In the genomic region with DNA sequence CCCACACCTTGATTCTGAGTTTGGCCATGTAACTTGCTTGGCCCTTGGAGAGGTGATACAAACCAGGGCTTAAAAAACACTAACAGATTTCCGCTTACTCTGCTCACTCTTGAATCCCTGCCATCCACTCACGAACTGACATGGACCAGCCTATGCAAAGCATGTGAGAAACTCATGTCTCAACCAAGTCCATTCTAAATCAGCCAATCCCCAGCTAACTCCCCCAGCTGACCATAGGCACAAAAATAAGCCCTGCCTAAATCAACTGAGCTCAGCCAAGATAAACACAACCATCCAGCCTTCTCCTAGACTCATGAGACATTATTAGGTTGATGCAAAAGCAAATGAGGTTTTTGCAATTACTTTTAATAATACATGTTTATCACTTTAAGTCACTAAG, we compare ENCODE assay signal across 18 cellular contexts.
DNase-seq lines count a peak whose midpoint lies in the region; ATAC-seq and TF ChIP-seq lines count a peak whose summit lies in the region.
"Had no signal": no experiment of that assay in that cellular context is flagged by ENCODE, and none has a peak within 500 bp of the region (broad histone marks: within the 10 kb centered on the region; RNA-seq: fewer than 3 reads in every experiment).

No MANE protein-coding gene starts in this region.

- POLR2A ChIA-PET in HEK293T (lab: Yijun Ruan, JAX) = no interaction called here

- WGBS in neuronal stem cell (ENCODE audit: extremely low coverage in 2 of 2, insufficient read length in 2 of 2, insufficient replicate concordance in 1 of 2), 2 donors = no CpG with 5 or more reads among the region's 2 CpGs

- no peak overlapping the region for H4K8ac ChIP-seq in neuronal stem cell (ENCODE audit: low read depth, low read length)

- H4K91ac ChIP-seq in neuronal stem cell (ENCODE audit: low read depth, low read length, poor library complexity) = no peak overlapping the region

- H3K4ac ChIP-seq in neuronal stem cell (ENCODE audit: low read length) = no peak overlapping the region

- H3K4me2 ChIP-seq in neuronal stem cell (ENCODE audit: insufficient read depth, low read length, poor library complexity, severe bottlenecking) = no peak overlapping the region
- H3K4me2 ChIP-seq: BLaER1 had no signal

- no peak overlapping the region for H2BK120ac ChIP-seq in neuronal stem cell (ENCODE audit: low read depth, low read length)

- no peaks in the 10 kb centered on the region for H3K36me3 ChIP-seq in neuronal stem cell (replicated peaks in 1 of 2; ENCODE audit: control insufficient read depth in 2 of 2, insufficient read depth in 2 of 2, low read length in 2 of 2)
- H3K36me3 ChIP-seq: BLaER1 had no signal

- peaks cover 0 to 8% of the 10 kb centered on the region in 2 donors for H3K4me1 ChIP-seq in neuronal stem cell (ENCODE audit: control insufficient read depth in 2 of 2, insufficient read depth in 1 of 2, low read depth in 1 of 2, low read length in 2 of 2)
- H3K4me1 ChIP-seq: BLaER1 had no signal

- no peak overlapping the region for H2BK12ac ChIP-seq in neuronal stem cell (ENCODE audit: low read length)

- no peak overlapping the region for H3K18ac ChIP-seq in neuronal stem cell (ENCODE audit: low read length)

- intact Hi-C loops in left ventricle myocardium superior (cut with micrococcal nuclease) (no loop called here), Right ventricle myocardium inferior (cut with DNase I) (loop anchor here (10.0 kb wide), 1 partner anchor 343 kb away; no protein-coding TSS in a partner anchor)

- no peak overlapping the region for H3K27ac ChIP-seq in neuronal stem cell (replicated peaks; ENCODE audit: low read length)
- H3K27ac ChIP-seq: BLaER1 had no signal

- DNase-seq in left ventricle myocardium superior (no peak), Right ventricle myocardium inferior (ENCODE audit: missing footprints) (no peak), fibroblast of peridontal ligament (ENCODE audit: extremely low read depth) (peak; percentile 10), left lobe of liver (ENCODE audit: low spot score) (peak; percentile 78), HEK293T (ENCODE audit: extremely low spot score) (no peak), NCI-H1092 treated with DMSO at 0.1 percent for 48 hours (lab: John Stamatoyannopoulos, UW) (no peak), neuronal stem cell (ENCODE audit: low spot score) (no peak), COR-L47 (lab: John Stamatoyannopoulos, UW) (no peak)
- DNase-seq: DND-41, GF-D8, GOT3, KBM-7, NCI-H1436 treated with DMSO at 0.1 percent for 48 hours, NCI-H2029 treated with DMSO at 0.1 percent for 48 hours, NCI-H510A, NCI-H774, PC-3 had no signal

- H3K23ac ChIP-seq in neuronal stem cell (ENCODE audit: low read depth, low read length, poor library complexity) = no peak overlapping the region

- H2BK15ac ChIP-seq in neuronal stem cell (ENCODE audit: low read length) = no peak overlapping the region

- peak; percentile 36 for ATAC-seq in left ventricle myocardium superior
- ATAC-seq in Right ventricle myocardium inferior = no peak
- ATAC-seq in left lobe of liver = peak; percentile 92
- ATAC-seq: PC-3 had no signal

- H3K4me3 ChIP-seq in neuronal stem cell (ENCODE audit: low read length in 2 of 2) = no peak overlapping the region
- H3K4me3 ChIP-seq: BLaER1 had no signal

- H3K79me1 ChIP-seq in neuronal stem cell (ENCODE audit: low read depth, low read length) = no peaks in the 10 kb centered on the region

- no peaks in the 10 kb centered on the region for H3K27me3 ChIP-seq in neuronal stem cell (ENCODE audit: control insufficient read depth in 3 of 3, insufficient read depth in 3 of 3, low read depth in 1 of 3, low read length in 3 of 3)
- H3K27me3 ChIP-seq: BLaER1 had no signal

- no peak overlapping the region for H2BK5ac ChIP-seq in neuronal stem cell (ENCODE audit: low read length)

- no peak overlapping the region for H3K14ac ChIP-seq in neuronal stem cell (ENCODE audit: low read length)

- no peak overlapping the region for H3K9ac ChIP-seq in neuronal stem cell (ENCODE audit: low read depth, low read length, poor library complexity)
- H3K9ac ChIP-seq: BLaER1 had no signal

- H3K9me3 ChIP-seq in neuronal stem cell (replicated peaks in 1 of 2; ENCODE audit: control insufficient read depth in 2 of 2, insufficient read depth in 1 of 2, low read depth in 1 of 2, low read length in 2 of 2) = no peaks in the 10 kb centered on the region
- H3K9me3 ChIP-seq: BLaER1 had no signal

- no peak overlapping the region for H2AK5ac ChIP-seq in neuronal stem cell (ENCODE audit: low read depth, low read length)

- H2AFZ ChIP-seq in neuronal stem cell (ENCODE audit: low read length) = no peak overlapping the region

- CTCF ChIA-PET in HEK293T (lab: Yijun Ruan, JAX) = interaction anchor here (0.6 kb wide), 1 partner anchor 770 kb away, joined by 3 read pairs; no protein-coding TSS in a partner anchor

TF ChIP-seq in HEK293T, 16 proteins besides CTCF, POLR2A, EP300 and RAD21:
- TF ChIP-seq SP1 (IDR thresholded peaks at IDR 0.05) (no peak), NFRKB (IDR thresholded peaks at IDR 0.05) (no peak), CTBP1 (IDR thresholded peaks at IDR 0.05; ENCODE audit: borderline replicate concordance) (no peak)
TF ChIP-seq in HEK293T: peak in this region for 0.

Comparison
In these comparisons a context has a peak if more than half of its experiments do, and no peak if none do; other contexts are left out.
1. DNase-seq: peak in fibroblast of peridontal ligament (single experiment) and left lobe of liver (single experiment); none in left ventricle myocardium superior (single experiment), Right ventricle myocardium inferior (single experiment), HEK293T (single experiment), NCI-H1092 treated with DMSO at 0.1 percent for 48 hours (single experiment), neuronal stem cell (single experiment) and COR-L47 (single experiment).